Comparison of ENCODE assay signal across 8 cellular contexts in the genomic region with DNA sequence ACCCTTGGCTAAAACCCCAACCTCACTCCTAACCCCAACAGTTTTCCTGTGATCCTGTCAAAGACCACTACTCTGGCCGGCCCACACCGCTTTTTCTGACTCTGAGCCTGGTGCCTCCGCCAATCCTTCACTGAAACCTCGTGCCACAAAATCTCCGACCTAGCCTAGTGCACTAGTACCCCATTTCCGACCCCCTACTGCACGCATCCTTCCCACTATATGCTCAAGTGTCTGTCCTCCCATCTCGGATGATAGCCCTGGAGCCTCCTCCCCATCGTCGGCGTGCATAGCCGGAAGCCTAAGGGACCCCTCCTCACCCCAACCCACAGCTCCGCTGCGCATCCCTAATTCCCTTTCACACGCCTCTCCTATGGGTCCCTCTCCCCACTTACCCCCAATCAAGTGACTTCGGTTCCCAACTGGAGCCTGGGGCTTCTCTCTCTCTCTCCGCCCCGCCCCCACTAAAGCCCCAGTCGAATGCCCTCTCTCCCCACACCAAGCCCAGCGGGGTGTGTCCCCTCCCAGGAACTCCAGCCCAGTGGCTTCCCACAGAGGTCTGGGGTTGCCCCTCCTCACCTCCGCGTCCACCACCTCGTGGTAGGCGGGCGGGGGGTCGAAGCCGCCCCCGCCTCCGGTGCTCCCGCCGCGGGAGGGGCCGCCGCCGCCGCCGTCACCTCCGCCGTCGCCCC. TPM values are rescaled to one million over a fixed set of nuclear protein-coding genes. Genes with fewer than 3 reads are reported as not detected.
DNase-seq lines count a peak whose midpoint lies in the region; ATAC-seq lines count a peak whose summit lies in the region.

No MANE protein-coding gene starts in this region.

- peak overlapping the region; percentile 62 for H3K27ac ChIP-seq in caudate nucleus (ENCODE audit: low read depth, low read length)

- peak; percentile 74 for DNase-seq in COLO668 (lab: John Stamatoyannopoulos, UW; ENCODE audit: unreplicated experiment)
- peak; percentile 23 for DNase-seq in HT1080 (ENCODE audit: low read depth)
- peak in 4 of 5 experiments; percentile 17 to 24 (median 21) for DNase-seq in T-helper 2 cell
- peak in 39 of 61 donors; percentile 8 to 76 (median 48) for DNase-seq in caudate nucleus (lab: John Stamatoyannopoulos, UW)
- peak; percentile 65 for DNase-seq in kidney tubule cell (ENCODE audit: low spot score)
- peak; percentile 25 for DNase-seq in stimulated activated CD4-positive, alpha-beta T cell treated with anti-CD3 and anti-CD28 coated beads, Interleukin-1b, Interleukin-23, amount 100 ng/mL, for 48 hours
- no peak for DNase-seq in pons (ENCODE audit: low spot score)

- ATAC-seq in GM21360 (IDR thresholded peaks at IDR 0.05; ENCODE audit: unreplicated experiment): peak; percentile 15

RNA-seq across cellular contexts. Expression of a gene that starts 0.8 kb away (rescaled TPM):
- total RNA-seq in HT1080 (2014; rRNA removed; shearing (Covaris generic)): 27.2 and 31.4 TPM in 2 replicates
- 10.7 and 15.0 TPM in 2 replicates for polyA plus RNA-seq in HT1080 (2015; cell fraction: cytosol; rRNA removed)
- 40.7 and 45.9 TPM in 2 replicates for polyA plus RNA-seq in HT1080 (2015; cell fraction: nucleus; rRNA removed)
